1 cellular context compared by ENCODE assay signal in the genomic region with DNA sequence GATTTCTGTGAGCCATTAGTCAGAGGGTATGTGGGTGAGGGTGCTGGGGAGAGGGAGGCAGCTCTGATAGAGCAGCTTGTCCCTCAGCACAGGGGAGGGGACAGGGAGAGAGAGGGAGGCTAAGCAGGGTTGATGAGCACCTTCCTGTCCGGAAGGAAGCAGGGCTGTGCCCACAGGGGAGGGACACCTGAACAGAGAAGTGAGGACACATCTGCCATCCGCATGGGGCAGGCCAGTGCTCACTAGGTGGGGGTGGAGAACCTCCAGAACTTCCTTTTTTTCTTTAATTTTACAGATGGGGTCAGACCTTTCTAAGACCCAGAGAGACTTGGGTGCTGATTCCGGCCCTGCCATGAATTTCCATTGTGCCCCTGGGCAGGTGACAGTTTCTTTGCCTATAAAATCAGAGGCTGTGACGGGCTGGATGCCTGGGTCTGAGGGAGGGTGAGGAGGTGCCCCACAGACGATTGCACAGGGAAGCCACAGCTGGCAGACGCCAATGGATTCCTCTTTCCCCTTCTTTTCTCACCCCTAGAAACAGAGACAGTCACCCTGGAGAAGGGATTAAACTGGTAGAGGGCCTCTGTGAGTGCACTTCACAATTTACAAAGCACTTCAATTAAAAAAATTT.
TF ChIP-seq lines count a peak whose summit lies in the region.

No MANE protein-coding gene starts in this region.

TF ChIP-seq in HepG2, 621 proteins besides CTCF, POLR2A, EP300 and RAD21:
- TF ChIP-seq, protein P1, sequence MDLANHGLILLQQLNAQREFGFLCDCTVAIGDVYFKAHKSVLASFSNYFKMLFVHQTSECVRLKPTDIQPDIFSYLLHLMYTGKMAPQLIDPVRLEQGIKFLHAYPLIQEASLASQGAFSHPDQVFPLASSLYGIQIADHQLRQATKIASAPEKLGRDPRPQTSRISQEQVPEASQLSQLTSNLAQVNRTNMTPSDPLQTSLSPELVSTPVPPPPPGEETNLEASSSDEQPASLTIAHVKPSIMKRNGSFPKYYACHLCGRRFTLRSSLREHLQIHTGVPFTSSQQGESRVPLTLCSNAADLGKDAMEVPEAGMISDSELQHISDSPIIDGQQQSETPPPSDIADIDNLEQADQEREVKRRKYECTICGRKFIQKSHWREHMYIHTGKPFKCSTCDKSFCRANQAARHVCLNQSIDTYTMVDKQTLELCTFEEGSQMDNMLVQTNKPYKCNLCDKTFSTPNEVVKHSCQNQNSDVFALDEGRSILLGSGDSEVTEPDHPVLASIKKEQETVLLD (CRISPR knock-in tag; IDR thresholded peaks at IDR 0.05; ENCODE audit: low read depth) = no peak
- TF ChIP-seq NR2F1 (CRISPR knock-in tag; IDR thresholded peaks at IDR 0.05) (no peak), ZKSCAN8 (CRISPR knock-in tag; IDR thresholded peaks at IDR 0.05; ENCODE audit: borderline replicate concordance) (no peak), ZNF101 (CRISPR knock-in tag; IDR thresholded peaks at IDR 0.05; ENCODE audit: borderline replicate concordance, low read depth) (no peak), MZF1 (CRISPR knock-in tag; IDR thresholded peaks at IDR 0.05; ENCODE audit: borderline replicate concordance) (no peak), MIER2 (CRISPR knock-in tag; IDR thresholded peaks at IDR 0.05) (no peak), ZNF782 (CRISPR knock-in tag; IDR thresholded peaks at IDR 0.05; ENCODE audit: borderline replicate concordance) (no peak), NR2F2 (IDR thresholded peaks at IDR 0.05; ENCODE audit: borderline replicate concordance, low read depth) (no peak), TCF12 (IDR thresholded peaks at IDR 0.05) (no peak), TCF12 (CRISPR knock-in tag; IDR thresholded peaks at IDR 0.05) (no peak), ZNF724P (CRISPR knock-in tag; IDR thresholded peaks at IDR 0.05; ENCODE audit: borderline replicate concordance) (no peak), KLF9 (CRISPR knock-in tag; IDR thresholded peaks at IDR 0.05; ENCODE audit: low read depth) (no peak), ZNF547 (CRISPR knock-in tag; IDR thresholded peaks at IDR 0.05) (no peak), POLR2AphosphoS5 (IDR thresholded peaks at IDR 0.05; ENCODE audit: low read depth, low read length) (no peak)
- TF ChIP-seq, protein P2, sequence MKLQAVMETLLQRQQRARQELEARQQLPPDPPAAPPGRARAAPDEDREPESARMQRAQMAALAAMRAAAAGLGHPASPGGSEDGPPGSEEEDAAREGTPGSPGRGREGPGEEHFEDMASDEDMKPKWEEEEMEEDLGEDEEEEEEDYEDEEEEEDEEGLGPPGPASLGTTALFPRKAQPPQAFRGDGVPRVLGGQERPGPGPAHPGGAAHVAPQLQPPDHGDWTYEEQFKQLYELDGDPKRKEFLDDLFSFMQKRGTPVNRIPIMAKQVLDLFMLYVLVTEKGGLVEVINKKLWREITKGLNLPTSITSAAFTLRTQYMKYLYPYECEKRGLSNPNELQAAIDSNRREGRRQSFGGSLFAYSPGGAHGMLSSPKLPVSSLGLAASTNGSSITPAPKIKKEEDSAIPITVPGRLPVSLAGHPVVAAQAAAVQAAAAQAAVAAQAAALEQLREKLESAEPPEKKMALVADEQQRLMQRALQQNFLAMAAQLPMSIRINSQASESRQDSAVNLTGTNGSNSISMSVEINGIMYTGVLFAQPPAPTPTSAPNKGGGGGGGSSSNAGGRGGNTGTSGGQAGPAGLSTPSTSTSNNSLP (IDR thresholded peaks at IDR 0.05; ENCODE audit: low read depth, low read length) = no peak
- TF ChIP-seq, protein P3, sequence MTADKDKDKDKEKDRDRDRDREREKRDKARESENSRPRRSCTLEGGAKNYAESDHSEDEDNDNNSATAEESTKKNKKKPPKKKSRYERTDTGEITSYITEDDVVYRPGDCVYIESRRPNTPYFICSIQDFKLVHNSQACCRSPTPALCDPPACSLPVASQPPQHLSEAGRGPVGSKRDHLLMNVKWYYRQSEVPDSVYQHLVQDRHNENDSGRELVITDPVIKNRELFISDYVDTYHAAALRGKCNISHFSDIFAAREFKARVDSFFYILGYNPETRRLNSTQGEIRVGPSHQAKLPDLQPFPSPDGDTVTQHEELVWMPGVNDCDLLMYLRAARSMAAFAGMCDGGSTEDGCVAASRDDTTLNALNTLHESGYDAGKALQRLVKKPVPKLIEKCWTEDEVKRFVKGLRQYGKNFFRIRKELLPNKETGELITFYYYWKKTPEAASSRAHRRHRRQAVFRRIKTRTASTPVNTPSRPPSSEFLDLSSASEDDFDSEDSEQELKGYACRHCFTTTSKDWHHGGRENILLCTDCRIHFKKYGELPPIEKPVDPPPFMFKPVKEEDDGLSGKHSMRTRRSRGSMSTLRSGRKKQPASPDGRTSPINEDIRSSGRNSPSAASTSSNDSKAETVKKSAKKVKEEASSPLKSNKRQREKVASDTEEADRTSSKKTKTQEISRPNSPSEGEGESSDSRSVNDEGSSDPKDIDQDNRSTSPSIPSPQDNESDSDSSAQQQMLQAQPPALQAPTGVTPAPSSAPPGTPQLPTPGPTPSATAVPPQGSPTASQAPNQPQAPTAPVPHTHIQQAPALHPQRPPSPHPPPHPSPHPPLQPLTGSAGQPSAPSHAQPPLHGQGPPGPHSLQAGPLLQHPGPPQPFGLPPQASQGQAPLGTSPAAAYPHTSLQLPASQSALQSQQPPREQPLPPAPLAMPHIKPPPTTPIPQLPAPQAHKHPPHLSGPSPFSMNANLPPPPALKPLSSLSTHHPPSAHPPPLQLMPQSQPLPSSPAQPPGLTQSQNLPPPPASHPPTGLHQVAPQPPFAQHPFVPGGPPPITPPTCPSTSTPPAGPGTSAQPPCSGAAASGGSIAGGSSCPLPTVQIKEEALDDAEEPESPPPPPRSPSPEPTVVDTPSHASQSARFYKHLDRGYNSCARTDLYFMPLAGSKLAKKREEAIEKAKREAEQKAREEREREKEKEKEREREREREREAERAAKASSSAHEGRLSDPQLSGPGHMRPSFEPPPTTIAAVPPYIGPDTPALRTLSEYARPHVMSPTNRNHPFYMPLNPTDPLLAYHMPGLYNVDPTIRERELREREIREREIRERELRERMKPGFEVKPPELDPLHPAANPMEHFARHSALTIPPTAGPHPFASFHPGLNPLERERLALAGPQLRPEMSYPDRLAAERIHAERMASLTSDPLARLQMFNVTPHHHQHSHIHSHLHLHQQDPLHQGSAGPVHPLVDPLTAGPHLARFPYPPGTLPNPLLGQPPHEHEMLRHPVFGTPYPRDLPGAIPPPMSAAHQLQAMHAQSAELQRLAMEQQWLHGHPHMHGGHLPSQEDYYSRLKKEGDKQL (CRISPR knock-in tag; IDR thresholded peaks at IDR 0.05; ENCODE audit: low read depth) = no peak
- TF ChIP-seq, protein P4, sequence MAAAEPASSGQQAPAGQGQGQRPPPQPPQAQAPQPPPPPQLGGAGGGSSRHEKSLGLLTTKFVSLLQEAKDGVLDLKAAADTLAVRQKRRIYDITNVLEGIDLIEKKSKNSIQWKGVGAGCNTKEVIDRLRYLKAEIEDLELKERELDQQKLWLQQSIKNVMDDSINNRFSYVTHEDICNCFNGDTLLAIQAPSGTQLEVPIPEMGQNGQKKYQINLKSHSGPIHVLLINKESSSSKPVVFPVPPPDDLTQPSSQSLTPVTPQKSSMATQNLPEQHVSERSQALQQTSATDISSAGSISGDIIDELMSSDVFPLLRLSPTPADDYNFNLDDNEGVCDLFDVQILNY (CRISPR knock-in tag; conservative IDR thresholded peaks at IDR 0.05) = no peak
- TF ChIP-seq, protein P5, sequence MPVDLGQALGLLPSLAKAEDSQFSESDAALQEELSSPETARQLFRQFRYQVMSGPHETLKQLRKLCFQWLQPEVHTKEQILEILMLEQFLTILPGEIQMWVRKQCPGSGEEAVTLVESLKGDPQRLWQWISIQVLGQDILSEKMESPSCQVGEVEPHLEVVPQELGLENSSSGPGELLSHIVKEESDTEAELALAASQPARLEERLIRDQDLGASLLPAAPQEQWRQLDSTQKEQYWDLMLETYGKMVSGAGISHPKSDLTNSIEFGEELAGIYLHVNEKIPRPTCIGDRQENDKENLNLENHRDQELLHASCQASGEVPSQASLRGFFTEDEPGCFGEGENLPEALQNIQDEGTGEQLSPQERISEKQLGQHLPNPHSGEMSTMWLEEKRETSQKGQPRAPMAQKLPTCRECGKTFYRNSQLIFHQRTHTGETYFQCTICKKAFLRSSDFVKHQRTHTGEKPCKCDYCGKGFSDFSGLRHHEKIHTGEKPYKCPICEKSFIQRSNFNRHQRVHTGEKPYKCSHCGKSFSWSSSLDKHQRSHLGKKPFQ (CRISPR knock-in tag; IDR thresholded peaks at IDR 0.05; ENCODE audit: insufficient replicate concordance) = no peak
- TF ChIP-seq, protein P6, sequence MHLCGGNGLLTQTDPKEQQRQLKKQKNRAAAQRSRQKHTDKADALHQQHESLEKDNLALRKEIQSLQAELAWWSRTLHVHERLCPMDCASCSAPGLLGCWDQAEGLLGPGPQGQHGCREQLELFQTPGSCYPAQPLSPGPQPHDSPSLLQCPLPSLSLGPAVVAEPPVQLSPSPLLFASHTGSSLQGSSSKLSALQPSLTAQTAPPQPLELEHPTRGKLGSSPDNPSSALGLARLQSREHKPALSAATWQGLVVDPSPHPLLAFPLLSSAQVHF (CRISPR knock-in tag; IDR thresholded peaks at IDR 0.05) = no peak
